12 cellular contexts compared by ENCODE assay signal in the genomic region with DNA sequence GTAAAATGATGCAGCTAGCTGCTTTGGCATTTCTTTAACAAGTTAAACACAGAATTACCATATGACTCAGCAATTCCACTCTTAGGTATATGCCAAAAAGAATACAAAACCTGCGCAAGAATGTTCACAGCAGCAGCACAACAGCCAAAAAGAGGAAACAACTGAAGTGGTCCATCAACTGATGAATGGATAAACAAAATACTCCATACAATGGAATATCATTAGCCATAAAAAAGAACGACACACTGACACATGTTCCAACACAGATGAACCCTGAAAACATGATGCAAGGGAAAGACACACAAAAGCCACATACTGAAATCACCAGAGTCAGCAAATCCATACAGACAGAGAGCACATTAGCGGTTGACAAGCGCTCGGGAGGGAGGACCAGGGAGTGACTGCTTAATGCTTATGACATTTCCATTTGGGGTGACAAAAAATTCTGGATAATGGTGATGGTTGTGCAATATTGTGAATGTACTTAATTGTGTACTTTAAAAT. TPM values are rescaled to one million over a fixed set of nuclear protein-coding genes. Genes with fewer than 3 reads are reported as not detected.
A peak's percentile ranks its signal among the peaks of the same experiment; 100 is the strongest.
DNase-seq lines count a peak whose midpoint lies in the region; ATAC-seq, FAIRE-seq and TF ChIP-seq lines count a peak whose summit lies in the region.
"Had no signal": no experiment of that assay in that cellular context is flagged by ENCODE, and none has a peak within 500 bp of the region (broad histone marks: within the 10 kb centered on the region; RNA-seq: fewer than 3 reads in every experiment).

No MANE protein-coding gene starts in this region.

- H3K36me3 ChIP-seq in ascending aorta = peaks cover 0 to 8% of the 10 kb centered on the region in 2 donors
- H3K36me3 ChIP-seq: thyroid gland had no signal

- H3K27ac ChIP-seq in AG04450 (ENCODE audit: low read depth, low read length) (peak overlapping the region; percentile 55), ascending aorta (no peak overlapping the region)
- H3K27ac ChIP-seq: thyroid gland had no signal

- H3K4me1 ChIP-seq in ascending aorta = peaks cover 3 to 37% of the 10 kb centered on the region in 2 donors

- H3K9me3 Mint-ChIP-seq in activated naive CD8-positive, alpha-beta T cell treated with anti-CD3 and anti-CD28 coated beads for 36 hours = no peaks in the 10 kb centered on the region
- H3K9me3 Mint-ChIP-seq in immature natural killer cell = no peaks in the 10 kb centered on the region

- no peak for DNase-seq in AG04450 (ENCODE audit: low read depth, low spot score)
- DNase-seq in H54 (ENCODE audit: insufficient read length, low spot score) = no peak
- no peak for DNase-seq in activated naive CD8-positive, alpha-beta T cell treated with anti-CD3 and anti-CD28 coated beads for 36 hours
- no peak for DNase-seq in immature natural killer cell
- DNase-seq in ascending aorta (ENCODE audit: low spot score in 2 of 2) = no peak
- no peak for DNase-seq in GM13977 (ENCODE audit: low spot score)
- no peak for DNase-seq in NK-92 (lab: John Stamatoyannopoulos, UW; ENCODE audit: unreplicated experiment)
- DNase-seq: NCI-H2081, SHP77, thyroid gland had no signal

- H3K27me3 ChIP-seq in AG04450 (ENCODE audit: control insufficient read depth, insufficient read depth, low read length) = no peaks in the 10 kb centered on the region
- no peaks in the 10 kb centered on the region for H3K27me3 ChIP-seq in ascending aorta
- H3K27me3 ChIP-seq: thyroid gland had no signal

- TF ChIP-seq CTCF in AG04450 (IDR thresholded peaks at IDR 0.05; ENCODE audit: low read depth, low read length) = no peak
- TF ChIP-seq CTCF in ascending aorta (IDR thresholded peaks at IDR 0.05) = no peak
- TF ChIP-seq CTCF in GM13977 (IDR thresholded peaks at IDR 0.05; ENCODE audit: extremely low read depth, insufficient read depth, missing control alignments) = no peak

- H3K36me3 Mint-ChIP-seq in activated naive CD8-positive, alpha-beta T cell treated with anti-CD3 and anti-CD28 coated beads for 36 hours = peaks cover 19% of the 10 kb centered on the region
- H3K36me3 Mint-ChIP-seq in immature natural killer cell = peaks cover 0 to 3% (median 0%) of the 10 kb centered on the region in 3 donors

- CTCF ChIA-PET in AG04450 (lab: Charles Lee) = no interaction called here

- TF ChIP-seq POLR2A in H54 (IDR thresholded peaks at IDR 0.05; ENCODE audit: low read depth, low read length) = no peak

- H3K9me3 ChIP-seq in AG04450 (ENCODE audit: control insufficient read depth, insufficient read depth, low read length) = no peaks in the 10 kb centered on the region; the same call in 1 of the 2 replicates
- H3K9me3 ChIP-seq in ascending aorta = no peaks in the 10 kb centered on the region
- H3K9me3 ChIP-seq: thyroid gland had no signal

- POLR2A ChIA-PET in AG04450 (lab: Yijun Ruan, JAX) = no interaction called here

- intact Hi-C loops in ascending aorta (cut with DNase I) = loop anchor here (5.0 kb wide), 3 partner anchors 157 to 518 kb away; a partner anchor contains a TSS

- in situ Hi-C loops in GM13977 (cut with MboI; ENCODE audit: low pct_unique_long_range_greater_than_20kb, low sequenced_read_pairs, unreplicated experiment) = no loop called here

- H3K27ac Mint-ChIP-seq in activated naive CD8-positive, alpha-beta T cell treated with anti-CD3 and anti-CD28 coated beads for 36 hours = peak overlapping the region; percentile 49
- H3K27ac Mint-ChIP-seq in immature natural killer cell = peak overlapping the region in 5 of 6 donors; percentile 44 to 83 (median 65)

- FAIRE-seq in H54 (lab: Jason Lieb, UNC) = peak; percentile 6
- FAIRE-seq: GM12891 had no signal

- peak overlapping the region; percentile 3 for H3K4me3 Mint-ChIP-seq in activated naive CD8-positive, alpha-beta T cell treated with anti-CD3 and anti-CD28 coated beads for 36 hours
- H3K4me3 Mint-ChIP-seq in immature natural killer cell = peak overlapping the region in 3 of 5 donors; percentile 22 to 56 (median 51)

- no peak overlapping the region for H3K4me3 ChIP-seq in AG04450 (ENCODE audit: low read depth, low read length)
- H3K4me3 ChIP-seq in ascending aorta = no peak overlapping the region
- H3K4me3 ChIP-seq: thyroid gland had no signal

- ATAC-seq in HG03469 (IDR thresholded peaks at IDR 0.05; ENCODE audit: unreplicated experiment) = no peak

- peaks cover 49% of the 10 kb centered on the region for H3K4me1 Mint-ChIP-seq in activated naive CD8-positive, alpha-beta T cell treated with anti-CD3 and anti-CD28 coated beads for 36 hours
- H3K4me1 Mint-ChIP-seq in immature natural killer cell = peaks cover 58 to 66% of the 10 kb centered on the region in 2 donors

- no peaks in the 10 kb centered on the region for H3K27me3 Mint-ChIP-seq in activated naive CD8-positive, alpha-beta T cell treated with anti-CD3 and anti-CD28 coated beads for 36 hours
- peaks cover 0 to 13% (median 0%) of the 10 kb centered on the region in 3 donors for H3K27me3 Mint-ChIP-seq in immature natural killer cell (ENCODE audit: low read depth in 3 of 3)

RNA-seq across cellular contexts. Expression of a gene that starts 3.0 kb away (rescaled TPM):
- polyA plus RNA-seq in AG04450 (2011; rRNA removed) = 97.2 and 107 TPM in 2 replicates
- polyA minus RNA-seq in AG04450 (2011; rRNA and poly(A)+ RNA removed) = 68.0 and 68.6 TPM in 2 replicates
- total RNA-seq in activated naive CD8-positive, alpha-beta T cell treated with anti-CD3 and anti-CD28 coated beads for 36 hours = 10 to 100 TPM; 65.6 TPM
- polyA plus RNA-seq in immature natural killer cell = 10 to 100 TPM; 47.8 to 63.2 (median 60.2) TPM
- total RNA-seq in ascending aorta = 50.8 TPM

RNA-seq across cellular contexts. Expression of a gene that starts 3.9 kb away (rescaled TPM):
- 69.4 and 75.4 TPM in 2 replicates for polyA plus RNA-seq in AG04450 (2011; rRNA removed)
- 56.7 and 59.9 TPM in 2 replicates for polyA minus RNA-seq in AG04450 (2011; rRNA and poly(A)+ RNA removed)
- 10 to 100 TPM; 87.7 to 88.9 TPM for total RNA-seq in activated naive CD8-positive, alpha-beta T cell treated with anti-CD3 and anti-CD28 coated beads for 36 hours
- 10 to 100 TPM; 27.8 to 56.4 (median 53.3) TPM for polyA plus RNA-seq in immature natural killer cell
- total RNA-seq in ascending aorta = 208 TPM

RNA-seq across cellular contexts. Expression of a gene that starts 47.0 kb away (rescaled TPM):
- polyA plus RNA-seq in AG04450 (2011; rRNA removed) (not detected in 2 replicates), immature natural killer cell (not detected)
- not detected in 2 replicates for polyA minus RNA-seq in AG04450 (2011; rRNA and poly(A)+ RNA removed)
- under 1 TPM in 1 of 2 experiments, not detected in 1; 0.14 TPM for total RNA-seq in activated naive CD8-positive, alpha-beta T cell treated with anti-CD3 and anti-CD28 coated beads for 36 hours
- total RNA-seq in ascending aorta = not detected
- total RNA-seq: thyroid gland had no signal
